Comparison of ENCODE assay signal across 11 cellular contexts in the genomic region with DNA sequence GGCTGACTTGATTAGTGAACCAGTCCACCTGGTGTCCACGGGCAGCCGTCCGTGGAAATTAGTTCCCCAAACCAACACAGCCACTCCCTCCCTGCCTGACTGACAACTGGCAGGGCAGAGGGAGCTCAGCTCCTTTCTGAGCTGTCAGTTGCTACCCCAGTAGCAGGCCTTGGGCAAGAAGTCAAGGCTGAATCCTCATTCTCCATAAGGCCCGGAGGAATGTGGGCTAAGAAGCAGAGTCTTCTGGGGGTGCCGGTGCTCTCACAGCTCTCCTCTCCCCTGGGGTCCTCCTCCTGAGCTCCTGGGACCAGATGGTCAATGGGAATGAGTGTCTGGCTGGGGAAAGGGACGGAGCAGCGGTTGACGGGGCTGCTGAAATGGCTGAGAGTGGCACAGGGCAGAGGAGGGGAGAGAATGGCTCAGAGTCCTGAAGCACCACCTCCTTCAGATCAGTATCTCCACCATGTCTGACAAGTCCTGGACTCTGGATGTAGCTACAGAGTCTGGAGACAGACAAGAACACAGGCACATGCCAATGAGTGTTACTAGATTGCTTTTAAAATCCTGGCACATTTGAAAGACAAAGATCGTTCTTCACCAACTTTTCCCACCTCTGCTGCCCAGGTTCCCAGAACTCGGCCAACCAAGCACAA. TPM values are rescaled to one million over a fixed set of nuclear protein-coding genes. Genes with fewer than 3 reads are reported as not detected.
DNase-seq lines count a peak whose midpoint lies in the region; ATAC-seq, FAIRE-seq and TF ChIP-seq lines count a peak whose summit lies in the region.
"Had no signal": no experiment of that assay in that cellular context is flagged by ENCODE, and none has a peak within 500 bp of the region (broad histone marks: within the 10 kb centered on the region; RNA-seq: fewer than 3 reads in every experiment).

No MANE protein-coding gene starts in this region.

- H3K36me3 ChIP-seq in pancreas, result peaks cover 0 to 68% (median 25%) of the 10 kb centered on the region in 3 donors

- no peaks in the 10 kb centered on the region for H3K27me3 Mint-ChIP-seq in natural killer cell treated with Interleukin-12 subunit alpha and Interleukin-12 subunit beta and Interleukin-15 and Interleukin-18, amount 100 ng/mL, for 72 hours
- peaks cover 0 to 4% of the 10 kb centered on the region in 2 donors for H3K27me3 Mint-ChIP-seq in natural killer cell (ENCODE audit: low read depth in 2 of 2)
- H3K27me3 Mint-ChIP-seq: naive thymus-derived CD4-positive, alpha-beta T cell had no signal

- H3K36me3 Mint-ChIP-seq in natural killer cell treated with Interleukin-12 subunit alpha and Interleukin-12 subunit beta and Interleukin-15 and Interleukin-18, amount 100 ng/mL, for 72 hours, result no peaks in the 10 kb centered on the region
- H3K36me3 Mint-ChIP-seq in natural killer cell, result no peaks in the 10 kb centered on the region
- H3K36me3 Mint-ChIP-seq: activated naive CD8-positive, alpha-beta T cell treated with anti-CD3 and anti-CD28 coated beads for 36 hours; naive thymus-derived CD4-positive, alpha-beta T cell had no signal

- no peaks in the 10 kb centered on the region for H3K9me3 ChIP-seq in pancreas

- no peaks in the 10 kb centered on the region for H3K4me1 Mint-ChIP-seq in natural killer cell treated with Interleukin-12 subunit alpha and Interleukin-12 subunit beta and Interleukin-15 and Interleukin-18, amount 100 ng/mL, for 72 hours (ENCODE audit: low read depth in 2 of 2)
- H3K4me1 Mint-ChIP-seq in natural killer cell, result no peaks in the 10 kb centered on the region
- H3K4me1 Mint-ChIP-seq: activated naive CD8-positive, alpha-beta T cell treated with anti-CD3 and anti-CD28 coated beads for 36 hours; naive thymus-derived CD4-positive, alpha-beta T cell had no signal

- TF ChIP-seq CTCF in natural killer cell (IDR thresholded peaks at IDR 0.05) (no peak), foreskin keratinocyte (conservative IDR thresholded peaks at IDR 0.05) (no peak), pancreas (IDR thresholded peaks at IDR 0.05) (no peak)

- H3K4me3 ChIP-seq in pancreas, result no peak overlapping the region

- H3K27ac Mint-ChIP-seq in natural killer cell treated with Interleukin-12 subunit alpha and Interleukin-12 subunit beta and Interleukin-15 and Interleukin-18, amount 100 ng/mL, for 72 hours, result no peak overlapping the region
- no peak overlapping the region for H3K27ac Mint-ChIP-seq in natural killer cell
- H3K27ac Mint-ChIP-seq: activated naive CD8-positive, alpha-beta T cell treated with anti-CD3 and anti-CD28 coated beads for 36 hours; naive thymus-derived CD4-positive, alpha-beta T cell had no signal

- DNase-seq in natural killer cell treated with Interleukin-12 subunit alpha and Interleukin-12 subunit beta and Interleukin-15 and Interleukin-18, amount 100 ng/mL, for 72 hours (ENCODE audit: low spot score), result peak; percentile 13
- no peak for DNase-seq in natural killer cell
- DNase-seq in foreskin keratinocyte, result no peak
- peak in 2 of 6 donors; percentile 10 to 35 for DNase-seq in pancreas
- no peak for DNase-seq in DMS 273 (lab: John Stamatoyannopoulos, UW; ENCODE audit: unreplicated experiment)
- DNase-seq in stimulated activated CD4-positive, alpha-beta T cell treated with anti-CD3 and anti-CD28 coated beads, Interleukin-15, amount 100 ng/mL, for 24 hours, result no peak
- no peak for DNase-seq in NK-92 treated with Interleukin-12 subunit alpha and Interleukin-12 subunit beta, amount 100 ng/mL, for 24 hours (lab: John Stamatoyannopoulos, UW)
- DNase-seq: activated CD4-positive, alpha-beta T cell treated with anti-CD3 and anti-CD28 coated beads for 1 hour; activated naive CD8-positive, alpha-beta T cell treated with anti-CD3 and anti-CD28 coated beads for 36 hours; naive thymus-derived CD4-positive, alpha-beta T cell had no signal

- H3K27ac ChIP-seq in foreskin keratinocyte (no peak overlapping the region), pancreas (peak overlapping the region; percentile 29 to 77 (median 50))

- FAIRE-seq in pancreas (lab: Jason Lieb, UNC), result no peak

- intact Hi-C loops in natural killer cell (cut with micrococcal nuclease), result no loop called here
- intact Hi-C loops in pancreas (cut with DNase I), result loop anchor here in 1 of 3 donors (5.0 kb wide), 1 partner anchor 35 kb away; no protein-coding TSS in a partner anchor

- H3K27me3 ChIP-seq in foreskin keratinocyte (no peaks in the 10 kb centered on the region), pancreas (no peaks in the 10 kb centered on the region)

- ATAC-seq in natural killer cell treated with Interleukin-12 subunit alpha and Interleukin-12 subunit beta and Interleukin-15 and Interleukin-18, amount 100 ng/mL, for 72 hours, result no peak
- no peak for ATAC-seq in natural killer cell
- peak; percentile 26 for ATAC-seq in foreskin keratinocyte
- ATAC-seq in pancreas, result no peak
- ATAC-seq in GM21526 (IDR thresholded peaks at IDR 0.05; ENCODE audit: low FRiP score, unreplicated experiment), result no peak
- ATAC-seq: naive thymus-derived CD4-positive, alpha-beta T cell had no signal

- H3K9me3 Mint-ChIP-seq in natural killer cell treated with Interleukin-12 subunit alpha and Interleukin-12 subunit beta and Interleukin-15 and Interleukin-18, amount 100 ng/mL, for 72 hours, result no peaks in the 10 kb centered on the region
- H3K9me3 Mint-ChIP-seq in natural killer cell, result no peaks in the 10 kb centered on the region
- H3K9me3 Mint-ChIP-seq: activated naive CD8-positive, alpha-beta T cell treated with anti-CD3 and anti-CD28 coated beads for 36 hours; naive thymus-derived CD4-positive, alpha-beta T cell had no signal

- H3K4me3 Mint-ChIP-seq in natural killer cell treated with Interleukin-12 subunit alpha and Interleukin-12 subunit beta and Interleukin-15 and Interleukin-18, amount 100 ng/mL, for 72 hours, result no peak overlapping the region
- no peak overlapping the region for H3K4me3 Mint-ChIP-seq in natural killer cell
- H3K4me3 Mint-ChIP-seq: activated naive CD8-positive, alpha-beta T cell treated with anti-CD3 and anti-CD28 coated beads for 36 hours; naive thymus-derived CD4-positive, alpha-beta T cell had no signal

- peaks cover 22% of the 10 kb centered on the region for H3K4me1 ChIP-seq in foreskin keratinocyte
- H3K4me1 ChIP-seq in pancreas, result peaks cover 27 to 44% (median 33%) of the 10 kb centered on the region in 3 donors

- WGBS in pancreas, 2 donors, result 53 to 68% methylated on average over 10 of the region's 10 CpGs

RNA-seq across cellular contexts. Expression of a gene that starts 16.9 kb away (rescaled TPM):
- total RNA-seq in natural killer cell treated with Interleukin-12 subunit alpha and Interleukin-12 subunit beta and Interleukin-15 and Interleukin-18, amount 100 ng/mL, for 72 hours, result not detected
- total RNA-seq in natural killer cell (not detected), foreskin keratinocyte (79.5 and 86.7 TPM in 2 replicates), pancreas (10 to 100 TPM; 25.3 to 35.7 (median 32.4) TPM)
- polyA plus RNA-seq in foreskin keratinocyte (22.1 and 29.6 TPM in 2 replicates), pancreas (10 to 100 TPM; 11.9 to 17.9 TPM)
- total RNA-seq: activated naive CD8-positive, alpha-beta T cell treated with anti-CD3 and anti-CD28 coated beads for 36 hours; naive thymus-derived CD4-positive, alpha-beta T cell had no signal

Comparison
In these comparisons a context has a peak if more than half of its experiments do, and no peak if none do; other contexts are left out.
1. RNA of a gene that starts 16.9 kb away (total RNA-seq): 79.5 to 86.7 TPM in foreskin keratinocyte and 25.3 to 35.7 TPM in pancreas; not detected in natural killer cell treated with Interleukin-12 subunit alpha and Interleukin-12 subunit beta and Interleukin-15 and Interleukin-18, amount 100 ng/mL, for 72 hours and not detected in natural killer cell; every median in the first group is over 10 times any median in the second.